In the genomic region with DNA sequence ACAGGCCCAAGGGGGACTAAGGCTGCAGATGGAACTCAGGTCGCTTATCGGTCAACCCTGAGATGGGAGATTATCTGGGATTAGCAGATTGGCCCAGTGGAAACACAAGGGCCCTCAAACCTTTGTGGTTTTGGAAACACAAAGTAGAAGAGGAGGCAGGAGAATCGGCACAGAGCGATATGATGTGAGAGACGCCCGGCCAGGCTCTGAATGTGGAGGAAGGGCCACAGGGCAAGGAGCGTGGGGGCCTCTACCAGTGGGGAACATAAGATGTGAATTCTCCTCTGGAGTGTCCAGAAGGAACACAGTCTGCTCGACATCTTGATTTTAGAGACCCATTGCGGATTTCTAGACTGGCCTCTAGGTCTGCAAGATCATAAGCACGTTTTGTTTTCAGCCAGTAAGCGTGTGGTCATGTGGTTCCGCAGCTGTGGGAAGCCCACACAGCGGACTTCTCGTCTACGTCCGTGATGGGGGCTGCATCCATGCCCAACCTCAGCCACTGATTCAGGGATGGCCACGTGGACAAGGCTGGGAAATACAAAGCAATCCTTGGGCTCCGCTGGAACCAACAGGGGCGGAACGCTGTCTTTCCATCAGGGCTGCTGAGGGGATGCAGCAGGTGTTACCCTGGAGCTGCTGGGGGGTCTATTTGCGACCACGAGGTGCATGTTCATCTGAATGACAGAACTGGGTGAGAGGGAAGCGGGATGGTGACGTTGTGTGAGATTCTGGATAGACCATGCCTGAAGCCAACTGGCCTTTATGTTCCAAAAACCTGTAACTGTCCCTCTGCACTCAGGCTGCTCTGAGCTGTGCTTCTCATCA, we compare ENCODE assay signal across 17 cellular contexts.
DNase-seq lines count a peak whose midpoint lies in the region; ATAC-seq, FAIRE-seq and TF ChIP-seq lines count a peak whose summit lies in the region.
"Had no signal": no experiment of that assay in that cellular context is flagged by ENCODE, and none has a peak within 500 bp of the region (broad histone marks: within the 10 kb centered on the region; RNA-seq: fewer than 3 reads in every experiment).

No MANE protein-coding gene starts in this region.

- H3K27ac Mint-ChIP-seq in type B pancreatic cell, result no peak overlapping the region

- no peak for TF ChIP-seq EP300 in H1 (IDR thresholded peaks at IDR 0.05; ENCODE audit: borderline replicate concordance in 1 of 2, low read depth in 2 of 2, low read length in 2 of 2)

- H3K56ac ChIP-seq in H1 (replicated peaks; ENCODE audit: insufficient read length, low read depth, low read length), result no peak overlapping the region

- TF ChIP-seq CTCF in HEK293 (tag by site-specific recombination; IDR thresholded peaks at IDR 0.05), result no peak
- TF ChIP-seq CTCF in H1 (IDR thresholded peaks at IDR 0.05; ENCODE audit: control extremely low read depth in 1 of 3, insufficient read depth in 1 of 3, low read depth in 1 of 3, low read length in 3 of 3), result no peak
- TF ChIP-seq CTCF in type B pancreatic cell (conservative IDR thresholded peaks at IDR 0.05), result no peak

- DNase-seq in NCI-H524 treated with DMSO at 0.1 percent for 48 hours (lab: John Stamatoyannopoulos, UW) (peak; percentile 8), H1 (ENCODE audit: low read depth in 1 of 2, low spot score in 2 of 2) (no peak), type B pancreatic cell (ENCODE audit: extremely low spot score, unreplicated experiment) (peak; percentile 51), NCI-H1417 treated with DMSO at 0.1 percent for 48 hours (lab: John Stamatoyannopoulos, UW) (no peak)
- no peak for DNase-seq in stimulated activated CD8-positive, alpha-beta memory T cell treated with anti-CD3 and anti-CD28 coated beads, Interleukin-4, amount 100 ng/mL, for 48 hours
- DNase-seq: BE2C, EL, GF-D8, GOT3, NCI-H1092, NCI-H1436 treated with DMSO at 0.1 percent for 48 hours, NCI-H1930, NCI-H748 treated with DMSO at 0.1 percent for 48 hours had no signal

- no peaks in the 10 kb centered on the region for H3K4me1 Mint-ChIP-seq in type B pancreatic cell (ENCODE audit: unreplicated experiment)

- no peaks in the 10 kb centered on the region for H3K23me2 ChIP-seq in H1 (ENCODE audit: low read depth, low read length)

- H3K27me3 Mint-ChIP-seq in type B pancreatic cell, result peaks cover 20% of the 10 kb centered on the region

- H4K8ac ChIP-seq in H1 (ENCODE audit: extremely low read depth, insufficient read depth, low read length), result no peak overlapping the region

- H2BK12ac ChIP-seq in H1 (ENCODE audit: low read depth, low read length), result no peak overlapping the region

- H3K4me3 ChIP-seq in HEK293 (ENCODE audit: low read depth, low read length) (no peak overlapping the region), H1 (ENCODE audit: extremely low read depth in 1 of 4, insufficient read depth in 2 of 4, low read depth in 3 of 4, low read length in 4 of 4) (no peak overlapping the region)
- H3K4me3 ChIP-seq: A549 had no signal

- H2BK120ac ChIP-seq in H1 (replicated peaks; ENCODE audit: low read depth, low read length), result no peak overlapping the region

- no peak overlapping the region for H3K9ac ChIP-seq in H1 (replicated peaks in 1 of 4; ENCODE audit: extremely low read depth in 1 of 4, low read depth in 3 of 4, low read length in 3 of 4)

- H3K4ac ChIP-seq in H1 (replicated peaks; ENCODE audit: insufficient read length, low read depth, low read length), result no peak overlapping the region

- no peak overlapping the region for H3K4me3 Mint-ChIP-seq in type B pancreatic cell

- H3K79me2 ChIP-seq in H1 (ENCODE audit: control insufficient read depth in 1 of 2, insufficient read depth in 2 of 2, low read length in 2 of 2), result no peaks in the 10 kb centered on the region

- H4K91ac ChIP-seq in H1 (replicated peaks; ENCODE audit: insufficient read length, low read length), result peak overlapping the region; percentile 25

- WGBS in H1 (ENCODE audit: extremely low coverage in 1 of 2, insufficient coverage in 1 of 2, insufficient read length in 1 of 2, insufficient replicate concordance in 2 of 2, low coverage in 1 of 2, low lambda C conversion rate in 2 of 2, missing lambda C conversion rate in 1 of 2), 2 experiments, result 87% methylated on average over 24 of the region's 24 CpGs; no CpG with 5 or more reads in 1 of the 2 experiments

- H3K36me3 Mint-ChIP-seq in type B pancreatic cell, result no peaks in the 10 kb centered on the region

- CTCF ChIA-PET in HEK293 (lab: Yijun Ruan, JAX) (no interaction called here), H1 (lab: Charles Lee; ENCODE audit: partially characterized antibody) (interaction anchor here (0.8 kb wide), 1 partner anchor 12 kb away, joined by 3 read pairs; no protein-coding TSS in a partner anchor)

- H3K79me1 ChIP-seq in H1 (ENCODE audit: low read depth, low read length), result no peaks in the 10 kb centered on the region

- no peak overlapping the region for H4K5ac ChIP-seq in H1 (ENCODE audit: insufficient read length, low read depth, low read length)

- H3K18ac ChIP-seq in H1 (ENCODE audit: extremely low read depth, low read length), result no peak overlapping the region

- TF ChIP-seq RAD21 in H1 (IDR thresholded peaks at IDR 0.05 in 1 of 2, conservative IDR thresholded peaks at IDR 0.05 in 1 of 2; ENCODE audit: low read depth in 2 of 2, low read length in 2 of 2), result no peak

- no peak overlapping the region for H2BK5ac ChIP-seq in H1 (ENCODE audit: low read depth, low read length)

- H3K9me3 Mint-ChIP-seq in type B pancreatic cell, result no peaks in the 10 kb centered on the region

- H3K27me3 ChIP-seq in H1 (replicated peaks in 1 of 4; ENCODE audit: control insufficient read depth in 3 of 4, extremely low read depth in 1 of 4, insufficient read depth in 3 of 4, low read length in 3 of 4), result peaks cover 0 to 4% (median 3%) of the 10 kb centered on the region in 4 experiments; a peak in 4 of 7 replicates
- H3K27me3 ChIP-seq: BE2C had no signal

- POLR2A ChIA-PET in HEK293 (lab: Yijun Ruan, JAX), result no interaction called here
- POLR2A ChIA-PET in H1 (lab: Charles Lee; ENCODE audit: partially characterized antibody), result no interaction called here

- H3K36me3 ChIP-seq in HEK293 (ENCODE audit: control insufficient read depth in 2 of 2, insufficient read depth in 1 of 2, low read length in 2 of 2) (no peaks in the 10 kb centered on the region), H1 (ENCODE audit: control insufficient read depth in 2 of 4, insufficient read depth in 4 of 4, low read length in 3 of 4) (no peaks in the 10 kb centered on the region)
- H3K36me3 ChIP-seq: BE2C had no signal

- no peak overlapping the region for H3K27ac ChIP-seq in HEK293 (ENCODE audit: extremely low read depth, low read depth, low read length)
- no peak overlapping the region for H3K27ac ChIP-seq in H1 (ENCODE audit: low read depth, low read length)

- H3K14ac ChIP-seq in H1 (ENCODE audit: insufficient read length), result no peak overlapping the region

- H4K20me1 ChIP-seq in H1 (replicated peaks in 1 of 2; ENCODE audit: control insufficient read depth in 1 of 2, insufficient read depth in 2 of 2, low read length in 2 of 2), result no peaks in the 10 kb centered on the region

- no peaks in the 10 kb centered on the region for H3K4me1 ChIP-seq in HEK293 (ENCODE audit: control insufficient read depth, insufficient read depth, low read length)
- peaks cover 0 to 11% (median 3%) of the 10 kb centered on the region in 4 experiments; a peak in 6 of 7 replicates for H3K4me1 ChIP-seq in H1 (replicated peaks in 1 of 4; ENCODE audit: control insufficient read depth in 3 of 4, insufficient read depth in 4 of 4, low read length in 3 of 4)
- H3K4me1 ChIP-seq: A549 had no signal

- H2AK5ac ChIP-seq in H1 (ENCODE audit: low read depth, low read length), result no peak overlapping the region

- H3K9me3 ChIP-seq in HEK293 (ENCODE audit: control insufficient read depth, insufficient read depth, low read depth, low read length) (no peaks in the 10 kb centered on the region), H1 (ENCODE audit: insufficient read depth in 2 of 2, low read depth in 1 of 2, low read length in 1 of 2) (no peaks in the 10 kb centered on the region)
- H3K9me3 ChIP-seq: A549, BE2C had no signal

- no peak overlapping the region for H2BK20ac ChIP-seq in H1 (ENCODE audit: low read length)

- no peak for FAIRE-seq in H1 (lab: Jason Lieb, UNC)
- FAIRE-seq: A549 had no signal

- H2AFZ ChIP-seq in H1 (ENCODE audit: low read length), result no peak overlapping the region

- ATAC-seq in HG03432 (IDR thresholded peaks at IDR 0.05; ENCODE audit: unreplicated experiment), result no peak
- ATAC-seq: A549, Panc1 had no signal

- H3K23ac ChIP-seq in H1 (ENCODE audit: insufficient read length), result no peak overlapping the region

- H2BK15ac ChIP-seq in H1 (ENCODE audit: low read length), result 0 out of 2 replicates have a peak overlapping the region, but pooled peaks have one; percentile 35

- TF ChIP-seq POLR2A in H1 (IDR thresholded peaks at IDR 0.05; ENCODE audit: control extremely low read depth in 1 of 2, low read depth in 2 of 2, low read length in 2 of 2), result no peak

- H3K4me2 ChIP-seq in H1 (ENCODE audit: insufficient read depth in 1 of 2, low read depth in 2 of 2, low read length in 2 of 2), result no peak overlapping the region
- H3K4me2 ChIP-seq: A549 had no signal

TF ChIP-seq in HEK293, 187 proteins besides CTCF, POLR2A, EP300 and RAD21 (continues in another document):
- TF ChIP-seq ZNF184 (tag by site-specific recombination; IDR thresholded peaks at IDR 0.05), result no peak
- 0 out of 2 replicates have a peak, but pooled peaks have one; percentile 31 for TF ChIP-seq ZNF10 (tag by site-specific recombination; IDR thresholded peaks at IDR 0.05)

TF ChIP-seq in H1, 55 proteins besides CTCF, POLR2A, EP300 and RAD21 (continues in another document):
- TF ChIP-seq BCL11A (IDR thresholded peaks at IDR 0.05; ENCODE audit: low read depth in 2 of 2, low read length in 2 of 2) (no peak), HDAC2 (IDR thresholded peaks at IDR 0.05; ENCODE audit: borderline replicate concordance in 1 of 2, low read depth in 2 of 2, low read length in 2 of 2) (no peak), SP1 (IDR thresholded peaks at IDR 0.05; ENCODE audit: low read depth, low read length) (no peak), USF2 (IDR thresholded peaks at IDR 0.05; ENCODE audit: low read length) (no peak)

Comparison
In these comparisons a context has a peak if more than half of its experiments do, and no peak if none do; other contexts are left out.
1. DNase-seq: peak in NCI-H524 treated with DMSO at 0.1 percent for 48 hours (single experiment) and type B pancreatic cell (single experiment); none in H1 (0 of 2), NCI-H1417 treated with DMSO at 0.1 percent for 48 hours (single experiment) and stimulated activated CD8-positive, alpha-beta memory T cell treated with anti-CD3 and anti-CD28 coated beads, Interleukin-4, amount 100 ng/mL, for 48 hours (single experiment).